ENCODE assay signal across 19 cellular contexts in the genomic region with DNA sequence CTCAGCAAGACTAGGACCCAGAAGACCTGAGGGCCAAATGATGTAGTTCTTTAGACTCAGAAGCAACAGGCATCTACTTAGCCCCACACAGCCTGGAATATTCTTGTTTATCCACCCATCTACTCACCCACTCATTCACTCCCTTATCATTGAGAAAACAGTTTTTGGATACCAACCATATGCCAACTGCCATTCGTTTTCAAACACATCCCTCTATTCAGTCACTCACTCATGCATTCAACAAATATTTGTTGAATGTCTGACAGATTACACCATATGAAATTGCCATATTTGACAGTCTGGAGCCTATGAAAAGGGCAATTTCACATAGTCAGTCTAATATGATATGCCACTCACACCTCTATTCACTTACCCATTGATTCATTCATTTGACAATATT.
A peak's percentile ranks its signal among the peaks of the same experiment; 100 is the strongest.
DNase-seq lines count a peak whose midpoint lies in the region; ATAC-seq, FAIRE-seq and TF ChIP-seq lines count a peak whose summit lies in the region.
"Had no signal": no experiment of that assay in that cellular context is flagged by ENCODE, and none has a peak within 500 bp of the region (broad histone marks: within the 10 kb centered on the region; RNA-seq: fewer than 3 reads in every experiment).

No MANE protein-coding gene starts in this region.

- H3K36me3 ChIP-seq in small intestine (ENCODE audit: control insufficient read depth in 2 of 2, insufficient read depth in 2 of 2, low read length in 2 of 2) (no peaks in the 10 kb centered on the region), mucosa of descending colon (ENCODE audit: low read depth) (no peaks in the 10 kb centered on the region)
- H3K36me3 ChIP-seq: BE2C had no signal

- WGBS in small intestine, 3 donors, result 57 to 68% (median 59%) methylated on average over 1 of the region's 1 CpG

- no peak for TF ChIP-seq CTCF in mucosa of descending colon (IDR thresholded peaks at IDR 0.05)

- H3K27me3 ChIP-seq in small intestine (ENCODE audit: control insufficient read depth in 2 of 2, insufficient read depth in 2 of 2, low read length in 2 of 2), result no peaks in the 10 kb centered on the region

- DNase-seq in Ammon's horn (ENCODE audit: low spot score), result peak; percentile 5
- no peak for DNase-seq in GM12892 (ENCODE audit: insufficient read length)
- peak; percentile 58 for DNase-seq in NCI-H69 (lab: John Stamatoyannopoulos, UW)
- peak; percentile 6 for DNase-seq in small intestine
- DNase-seq in mucosa of descending colon, result no peak
- DNase-seq in GM19238 (ENCODE audit: insufficient read length, low spot score), result no peak
- no peak for DNase-seq in NCI-H524 (lab: John Stamatoyannopoulos, UW)
- DNase-seq: BE2C; C1 segment of cervical spinal cord; CD4-positive, CD25-positive, alpha-beta regulatory T cell; CD8-positive, alpha-beta memory T cell; COR-L47; DMS 273 treated with DMSO at 0.1 percent for 48 hours; DMS79; GDM1; H9 had no signal

- FAIRE-seq in GM12892 (lab: Jason Lieb, UNC) (peak; percentile 5), small intestine (lab: Jason Lieb, UNC) (no peak)
- FAIRE-seq: GM19239, H1, HepG2 had no signal

- no peak for TF ChIP-seq POLR2A in GM12892 (IDR thresholded peaks at IDR 0.05; ENCODE audit: low read depth, low read length)

- H3K27ac ChIP-seq in small intestine (ENCODE audit: low read depth in 1 of 2, low read length in 1 of 2), result no peak overlapping the region

- ATAC-seq in mucosa of descending colon, result no peak
- ATAC-seq: HepG2 had no signal

- H3K4me3 ChIP-seq in small intestine (ENCODE audit: low read depth in 1 of 2, low read length in 2 of 2) (no peak overlapping the region), mucosa of descending colon (no peak overlapping the region)

- H3K4me1 ChIP-seq in small intestine (ENCODE audit: control insufficient read depth in 2 of 2, insufficient read depth in 1 of 2, low read depth in 1 of 2, low read length in 1 of 2), result no peaks in the 10 kb centered on the region
- no peaks in the 10 kb centered on the region for H3K4me1 ChIP-seq in mucosa of descending colon (ENCODE audit: low read depth)
- H3K4me1 ChIP-seq: BE2C had no signal

- H3K9me3 ChIP-seq in small intestine (ENCODE audit: control insufficient read depth, low read depth) (no peaks in the 10 kb centered on the region), mucosa of descending colon (no peaks in the 10 kb centered on the region)
- H3K9me3 ChIP-seq: BE2C had no signal

- intact Hi-C loops in mucosa of descending colon (cut with DNase I, micrococcal nuclease), result no loop called here

Comparison
In these comparisons a context has a peak if more than half of its experiments do, and no peak if none do; other contexts are left out.
1. DNase-seq: peak in Ammon's horn (single experiment), NCI-H69 (single experiment) and small intestine (single experiment); none in GM12892 (single experiment), mucosa of descending colon (0 of 3), GM19238 (single experiment) and NCI-H524 (0 of 2).